In genomic region chr7:114854369-114854768, GRCh38 we compare ENCODE assay signal across 28 cellular contexts.
"Had no signal": no experiment of that assay in that cellular context is flagged by ENCODE, and none has a peak within 500 bp of the region (broad histone marks: within the 10 kb centered on the region; RNA-seq: fewer than 3 reads in every experiment).

No MANE protein-coding gene starts in this region.

- ATAC-seq: mucosa of descending colon; naive thymus-derived CD4-positive, alpha-beta T cell; natural killer cell treated with Interleukin-12 subunit alpha and Interleukin-12 subunit beta and Interleukin-15 and Interleukin-18, amount 100 ng/mL, for 72 hours; right cardiac atrium; sciatic nerve; stimulated activated effector memory CD8-positive, alpha-beta T cell treated with anti-CD3 and anti-CD28 coated beads, Interleukin-12 subunit alpha, Interleukin-12 subunit beta, amount 100 ng/mL, for 72 hours had no signal

- H3K4me3 ChIP-seq: hepatocyte, left ventricle myocardium inferior, lung, mucosa of descending colon, ovary, skin epidermis, suprapubic skin, thoracic aorta, tibial nerve, uterus had no signal

- H3K36me3 Mint-ChIP-seq: naive thymus-derived CD4-positive, alpha-beta T cell; natural killer cell treated with Interleukin-12 subunit alpha and Interleukin-12 subunit beta and Interleukin-15 and Interleukin-18, amount 100 ng/mL, for 72 hours; stimulated activated effector memory CD8-positive, alpha-beta T cell treated with anti-CD3 and anti-CD28 coated beads, Interleukin-12 subunit alpha, Interleukin-12 subunit beta, amount 100 ng/mL, for 72 hours; type B pancreatic cell had no signal

- H3K9me3 ChIP-seq: left ventricle myocardium inferior, mucosa of descending colon, ovary, suprapubic skin, thoracic aorta, tibial nerve, uterus had no signal

- H3K4me2 ChIP-seq: hepatocyte had no signal

- H3K27ac ChIP-seq: hepatocyte, left ventricle myocardium inferior, ovary, skin epidermis, suprapubic skin, thoracic aorta, tibial nerve, uterus had no signal

- FAIRE-seq: keratinocyte had no signal

- H2AFZ ChIP-seq: hepatocyte had no signal

- H3K4me1 ChIP-seq: left ventricle myocardium inferior, suprapubic skin, tibial nerve, uterus had no signal

- H3K4me3 Mint-ChIP-seq: naive thymus-derived CD4-positive, alpha-beta T cell; natural killer cell treated with Interleukin-12 subunit alpha and Interleukin-12 subunit beta and Interleukin-15 and Interleukin-18, amount 100 ng/mL, for 72 hours; stimulated activated effector memory CD8-positive, alpha-beta T cell treated with anti-CD3 and anti-CD28 coated beads, Interleukin-12 subunit alpha, Interleukin-12 subunit beta, amount 100 ng/mL, for 72 hours; stimulated activated naive CD8-positive, alpha-beta T cell treated with anti-CD3 and anti-CD28 coated beads, Interleukin-15, Interleukin-2, amounts not matched to agents 100 ng/mL and 50 ng/mL, for 24 hours; type B pancreatic cell had no signal

- H3K4me1 Mint-ChIP-seq: naive thymus-derived CD4-positive, alpha-beta T cell; stimulated activated effector memory CD8-positive, alpha-beta T cell treated with anti-CD3 and anti-CD28 coated beads, Interleukin-12 subunit alpha, Interleukin-12 subunit beta, amount 100 ng/mL, for 72 hours had no signal

- H3K27me3 Mint-ChIP-seq: progenitor cell of endocrine pancreas, type B pancreatic cell had no signal

- H3K36me3 ChIP-seq: left ventricle myocardium inferior, ovary, suprapubic skin, thoracic aorta, tibial nerve, uterus had no signal

- DNase-seq: kidney glomerular epithelial cell; left ventricle myocardium inferior; mesendoderm; midbrain; mucosa of descending colon; naive thymus-derived CD4-positive, alpha-beta T cell; ovary; retina; right cardiac atrium; stimulated activated CD4-positive, alpha-beta T cell treated with anti-CD3 and anti-CD28 coated beads, Interleukin-12 subunit alpha, Interleukin-12 subunit beta, amount 100 ng/mL, for 4 hours; stimulated activated CD4-positive, alpha-beta T cell treated with anti-CD3 and anti-CD28 coated beads, Interleukin-15, amount 100 ng/mL, for 24 hours; stimulated activated CD4-positive, alpha-beta T cell treated with anti-CD3 and anti-CD28 coated beads, Interleukin-2, amount 100 ng/mL, for 24 hours; stimulated activated CD4-positive, alpha-beta T cell treated with anti-CD3 and anti-CD28 coated beads, Interleukin-4, amount 100 ng/mL, for 1 hour; stimulated activated naive CD4-positive, alpha-beta T cell; uterus had no signal

- H3K79me2 ChIP-seq: hepatocyte had no signal

- H3K9me3 Mint-ChIP-seq: naive thymus-derived CD4-positive, alpha-beta T cell; natural killer cell treated with Interleukin-12 subunit alpha and Interleukin-12 subunit beta and Interleukin-15 and Interleukin-18, amount 100 ng/mL, for 72 hours; stimulated activated effector memory CD8-positive, alpha-beta T cell treated with anti-CD3 and anti-CD28 coated beads, Interleukin-12 subunit alpha, Interleukin-12 subunit beta, amount 100 ng/mL, for 72 hours; stimulated activated naive CD8-positive, alpha-beta T cell treated with anti-CD3 and anti-CD28 coated beads, Interleukin-15, Interleukin-2, amounts not matched to agents 100 ng/mL and 50 ng/mL, for 24 hours; type B pancreatic cell had no signal

- H3K27me3 ChIP-seq: hepatocyte, suprapubic skin, tibial nerve, uterus had no signal

- H3K27ac Mint-ChIP-seq: naive thymus-derived CD4-positive, alpha-beta T cell; natural killer cell treated with Interleukin-12 subunit alpha and Interleukin-12 subunit beta and Interleukin-15 and Interleukin-18, amount 100 ng/mL, for 72 hours; progenitor cell of endocrine pancreas; stimulated activated effector memory CD8-positive, alpha-beta T cell treated with anti-CD3 and anti-CD28 coated beads, Interleukin-12 subunit alpha, Interleukin-12 subunit beta, amount 100 ng/mL, for 72 hours; stimulated activated naive CD8-positive, alpha-beta T cell treated with anti-CD3 and anti-CD28 coated beads, Interleukin-15, Interleukin-2, amounts not matched to agents 100 ng/mL and 50 ng/mL, for 24 hours; type B pancreatic cell had no signal
